ENCODE assay signal across 8 cellular contexts in the genomic region with DNA sequence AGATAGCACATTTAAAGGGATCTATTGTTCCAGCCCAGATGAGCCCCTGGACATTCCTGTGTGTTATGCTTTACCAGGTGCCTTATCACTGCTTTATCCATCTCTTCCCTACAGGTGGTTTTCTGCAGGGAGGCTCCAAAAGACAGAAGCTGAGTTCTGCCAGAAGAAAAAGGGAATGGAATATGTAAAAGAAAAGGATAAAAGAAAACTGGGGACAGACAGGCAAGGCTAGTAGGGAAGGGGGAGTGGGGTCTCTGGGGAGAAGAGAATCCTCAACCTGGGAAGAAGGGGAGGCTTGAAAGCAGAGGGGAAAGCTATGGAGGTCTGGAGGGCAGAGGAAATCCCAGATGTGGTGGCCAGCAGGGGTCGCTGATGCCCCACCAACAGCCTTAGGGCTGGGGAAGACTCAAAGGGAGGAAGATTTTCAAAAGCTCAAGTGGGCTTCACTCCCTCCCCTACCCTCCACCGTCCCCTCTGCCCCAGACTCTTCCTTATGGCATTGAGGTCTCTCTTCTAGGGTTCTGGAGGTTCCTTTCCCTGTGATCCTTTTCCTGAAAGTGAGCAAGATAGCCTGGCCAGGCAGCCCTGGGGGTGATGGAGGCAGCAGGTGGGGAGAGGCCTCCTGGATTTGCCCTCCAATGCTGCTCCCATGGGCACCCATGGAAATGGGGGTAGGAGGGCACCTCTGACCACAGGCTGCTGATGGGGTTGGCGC.
DNase-seq lines count a peak whose midpoint lies in the region; ATAC-seq and TF ChIP-seq lines count a peak whose summit lies in the region.

No MANE protein-coding gene starts in this region.

- no peak overlapping the region for H3K4me3 ChIP-seq in fibroblast of villous mesenchyme (ENCODE audit: low read depth, low read length)

- TF ChIP-seq CTCF in fibroblast of villous mesenchyme (IDR thresholded peaks at IDR 0.05; ENCODE audit: insufficient read depth, low read depth, low read length) = peak; percentile 88

- no peak overlapping the region for H3K4me3 Mint-ChIP-seq in activated T-helper 17 cell treated with anti-CD3 and anti-CD28 coated beads, Interleukin-2, amount 50 U/mL, for 72 hours

- peak; percentile 71 for ATAC-seq in HG03354 (IDR thresholded peaks at IDR 0.05; ENCODE audit: poor library complexity, severe bottlenecking, unreplicated experiment)
- ATAC-seq in activated T-helper 17 cell treated with anti-CD3 and anti-CD28 coated beads, Interleukin-2, amount 50 U/mL, for 72 hours (replicated peaks) = peak; percentile 78

- no peaks in the 10 kb centered on the region for H3K36me3 Mint-ChIP-seq in activated T-helper 17 cell treated with anti-CD3 and anti-CD28 coated beads, Interleukin-2, amount 50 U/mL, for 72 hours (ENCODE audit: low read depth)

- H3K27me3 Mint-ChIP-seq in activated T-helper 17 cell treated with anti-CD3 and anti-CD28 coated beads, Interleukin-2, amount 50 U/mL, for 72 hours = no peaks in the 10 kb centered on the region

- peak overlapping the region; percentile 41 for H3K27ac Mint-ChIP-seq in activated T-helper 17 cell treated with anti-CD3 and anti-CD28 coated beads, Interleukin-2, amount 50 U/mL, for 72 hours

- DNase-seq in NOMO-1 (lab: John Stamatoyannopoulos, UW; ENCODE audit: unreplicated experiment in 2 of 2) (peak; percentile 40 to 48), NOMO-1 treated with dmso at 0.1 percent for 144 hours (lab: John Stamatoyannopoulos, UW; ENCODE audit: unreplicated experiment) (no peak), RPMI8226 (peak; percentile 63), fibroblast of villous mesenchyme (ENCODE audit: low read depth) (peak; percentile 77), nucleus accumbens (lab: John Stamatoyannopoulos, UW) (peak in 51 of 56 donors; percentile 8 to 85 (median 50)), superior temporal gyrus (ENCODE audit: extremely low spot score) (peak; percentile 89)

- H3K9me3 Mint-ChIP-seq in activated T-helper 17 cell treated with anti-CD3 and anti-CD28 coated beads, Interleukin-2, amount 50 U/mL, for 72 hours = no peaks in the 10 kb centered on the region

- peaks cover 18% of the 10 kb centered on the region for H3K4me1 Mint-ChIP-seq in activated T-helper 17 cell treated with anti-CD3 and anti-CD28 coated beads, Interleukin-2, amount 50 U/mL, for 72 hours
